In the genomic region with DNA sequence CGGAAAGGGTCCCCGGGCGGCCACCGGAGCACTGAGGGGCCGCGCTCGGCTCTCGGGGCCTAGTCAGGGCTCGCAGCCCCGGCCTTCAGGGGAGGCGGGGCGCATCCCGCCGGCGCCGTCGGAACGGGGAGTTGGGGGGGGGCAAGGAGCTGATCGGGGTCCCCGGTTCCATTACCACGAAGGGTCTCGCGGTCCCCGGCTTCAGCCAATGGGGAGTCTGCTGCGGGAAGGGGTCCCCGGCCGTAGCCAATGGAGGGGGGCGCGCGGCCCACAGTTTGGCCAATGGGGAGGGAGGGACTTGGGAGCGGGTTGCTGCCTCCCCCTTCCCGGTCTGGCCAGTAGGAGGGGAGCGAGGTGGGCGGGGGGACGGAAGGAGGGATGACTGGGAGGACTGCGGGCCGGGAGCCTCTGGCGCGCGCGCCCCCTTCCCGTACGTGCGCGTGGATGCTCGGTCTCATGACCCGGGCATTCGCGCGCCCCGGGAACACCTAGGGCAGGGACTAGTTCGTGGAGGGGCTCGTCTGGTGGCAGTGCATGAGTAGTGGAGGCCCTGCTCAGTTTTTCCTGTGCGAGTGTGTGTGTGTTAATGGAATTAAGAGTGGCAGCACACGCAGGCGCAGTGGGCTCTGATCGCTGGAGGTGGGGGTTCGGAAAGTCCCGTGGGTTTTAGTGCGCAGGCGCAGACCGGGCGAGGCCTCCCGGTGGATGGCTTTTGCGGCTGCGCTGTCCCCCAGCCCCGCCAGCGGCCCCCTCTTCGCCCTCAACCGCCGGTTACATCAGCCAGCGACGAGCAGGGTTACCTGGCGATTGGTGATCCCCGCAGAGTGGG, we compare ENCODE assay signal across 8 cellular contexts. TPM values are rescaled to one million over a fixed set of nuclear protein-coding genes. Genes with fewer than 3 reads are reported as not detected.
DNase-seq lines count a peak whose midpoint lies in the region; ATAC-seq, FAIRE-seq and TF ChIP-seq lines count a peak whose summit lies in the region.

No MANE protein-coding gene starts in this region.

- peak overlapping the region; percentile 92 for H3K4me3 ChIP-seq in fibroblast of mammary gland (ENCODE audit: control insufficient read depth, low read depth, low read length)

- peaks cover 64% of the 10 kb centered on the region for H3K36me3 Mint-ChIP-seq in activated T-helper 2 cell treated with anti-CD3 and anti-CD28 coated beads, Interferon-gamma antibody, Interleukin-2, Interleukin-4, amounts not matched to agents 10 μg/mL and 5 μg/mL and 100 μg/mL, durations not matched to agents 14 hours and 24 hours and 36 hours (ENCODE audit: low read depth)
- H3K36me3 Mint-ChIP-seq in natural killer cell = peaks cover 12% of the 10 kb centered on the region
- H3K36me3 Mint-ChIP-seq in stimulated activated naive B cell treated with anti-CD40 and anti-IgM and Interleukin-4, amounts not matched to agents 10 μg/mL and 1 μg/mL and 100 μg/mL, for 72 hours = peaks cover 39 to 54% of the 10 kb centered on the region in 2 donors

- peak; percentile 23; the same call in 1 of the 2 replicates for TF ChIP-seq POLR2A in H54 (IDR thresholded peaks at IDR 0.05; ENCODE audit: low read depth, low read length)

- TF ChIP-seq CTCF in fibroblast of mammary gland (conservative IDR thresholded peaks at IDR 0.05; ENCODE audit: control insufficient read depth, insufficient read depth, low read depth, low read length) (no peak), natural killer cell (IDR thresholded peaks at IDR 0.05) (no peak)

- peak; percentile 15 for FAIRE-seq in H54 (lab: Jason Lieb, UNC)

- peaks cover 31% of the 10 kb centered on the region for H3K4me1 Mint-ChIP-seq in activated T-helper 2 cell treated with anti-CD3 and anti-CD28 coated beads, Interferon-gamma antibody, Interleukin-2, Interleukin-4, amounts not matched to agents 10 μg/mL and 5 μg/mL and 100 μg/mL, durations not matched to agents 14 hours and 24 hours and 36 hours (ENCODE audit: low read depth)
- peaks cover 33 to 36% of the 10 kb centered on the region in 2 donors for H3K4me1 Mint-ChIP-seq in natural killer cell
- peaks cover 26 to 63% of the 10 kb centered on the region in 2 donors for H3K4me1 Mint-ChIP-seq in stimulated activated naive B cell treated with anti-CD40 and anti-IgM and Interleukin-4, amounts not matched to agents 10 μg/mL and 1 μg/mL and 100 μg/mL, for 72 hours

- no peaks in the 10 kb centered on the region for H3K9me3 Mint-ChIP-seq in activated T-helper 2 cell treated with anti-CD3 and anti-CD28 coated beads, Interferon-gamma antibody, Interleukin-2, Interleukin-4, amounts not matched to agents 10 μg/mL and 5 μg/mL and 100 μg/mL, durations not matched to agents 14 hours and 24 hours and 36 hours
- H3K9me3 Mint-ChIP-seq in natural killer cell = no peaks in the 10 kb centered on the region
- no peaks in the 10 kb centered on the region for H3K9me3 Mint-ChIP-seq in stimulated activated naive B cell treated with anti-CD40 and anti-IgM and Interleukin-4, amounts not matched to agents 10 μg/mL and 1 μg/mL and 100 μg/mL, for 72 hours

- H3K27ac Mint-ChIP-seq in activated T-helper 2 cell treated with anti-CD3 and anti-CD28 coated beads, Interferon-gamma antibody, Interleukin-2, Interleukin-4, amounts not matched to agents 10 μg/mL and 5 μg/mL and 100 μg/mL, durations not matched to agents 14 hours and 24 hours and 36 hours = peak overlapping the region; percentile 100
- H3K27ac Mint-ChIP-seq in natural killer cell = peak overlapping the region; percentile 96 to 99
- H3K27ac Mint-ChIP-seq in stimulated activated naive B cell treated with anti-CD40 and anti-IgM and Interleukin-4, amounts not matched to agents 10 μg/mL and 1 μg/mL and 100 μg/mL, for 72 hours = peak overlapping the region; percentile 99

- H3K27me3 Mint-ChIP-seq in activated T-helper 2 cell treated with anti-CD3 and anti-CD28 coated beads, Interferon-gamma antibody, Interleukin-2, Interleukin-4, amounts not matched to agents 10 μg/mL and 5 μg/mL and 100 μg/mL, durations not matched to agents 14 hours and 24 hours and 36 hours (ENCODE audit: low read depth) = no peaks in the 10 kb centered on the region
- H3K27me3 Mint-ChIP-seq in natural killer cell (ENCODE audit: low read depth in 2 of 2) = no peaks in the 10 kb centered on the region
- H3K27me3 Mint-ChIP-seq in stimulated activated naive B cell treated with anti-CD40 and anti-IgM and Interleukin-4, amounts not matched to agents 10 μg/mL and 1 μg/mL and 100 μg/mL, for 72 hours = no peaks in the 10 kb centered on the region

- peak overlapping the region; percentile 99 for H3K4me3 Mint-ChIP-seq in activated T-helper 2 cell treated with anti-CD3 and anti-CD28 coated beads, Interferon-gamma antibody, Interleukin-2, Interleukin-4, amounts not matched to agents 10 μg/mL and 5 μg/mL and 100 μg/mL, durations not matched to agents 14 hours and 24 hours and 36 hours (ENCODE audit: low read depth)
- H3K4me3 Mint-ChIP-seq in natural killer cell = peak overlapping the region; percentile 94
- peak overlapping the region; percentile 96 to 99 for H3K4me3 Mint-ChIP-seq in stimulated activated naive B cell treated with anti-CD40 and anti-IgM and Interleukin-4, amounts not matched to agents 10 μg/mL and 1 μg/mL and 100 μg/mL, for 72 hours

- peak; percentile 61 to 77 (median 68) for ATAC-seq in natural killer cell
- ATAC-seq in stimulated activated naive B cell treated with anti-CD40 and anti-IgM and Interleukin-4, amounts not matched to agents 10 μg/mL and 1 μg/mL and 100 μg/mL, for 72 hours (replicated peaks) = peak; percentile 72 to 74

- DNase-seq in ELF-1 (ENCODE audit: low read depth, low spot score) (peak; percentile 97), H54 (ENCODE audit: insufficient read length, low spot score) (peak; percentile 94), LoVo (ENCODE audit: low spot score) (peak; percentile 93), RPMI8226 (peak; percentile 97), fibroblast of mammary gland (ENCODE audit: low read depth) (peak; percentile 96), natural killer cell (peak; percentile 94)
- DNase-seq in activated T-helper 2 cell treated with anti-CD3 and anti-CD28 coated beads, Interferon-gamma antibody, Interleukin-2, Interleukin-4, amounts not matched to agents 10 μg/mL and 5 μg/mL and 100 μg/mL, durations not matched to agents 14 hours and 24 hours and 36 hours (ENCODE audit: low spot score) = peak; percentile 93
- DNase-seq in stimulated activated naive B cell treated with anti-CD40 and anti-IgM and Interleukin-4, amounts not matched to agents 10 μg/mL and 1 μg/mL and 100 μg/mL, for 72 hours = peak; percentile 94

- intact Hi-C loops in activated T-helper 2 cell treated with anti-CD3 and anti-CD28 coated beads, Interferon-gamma antibody, Interleukin-2, Interleukin-4, amounts not matched to agents 10 μg/mL and 5 μg/mL and 100 μg/mL, durations not matched to agents 14 hours and 24 hours and 36 hours (cut with micrococcal nuclease) = loop anchor here (1.0 kb wide), 2 partner anchors 22 to 39 kb away; partner anchors contain the start of genes SH2B1 and TUFM
- intact Hi-C loops in natural killer cell (cut with micrococcal nuclease) = loop anchor here (1.0 to 5.0 kb wide), 5 partner anchors 22 to 1828 kb away; partner anchors contain the start of genes PRR14, RABEP2, SH2B1 and TUFM

RNA-seq across cellular contexts. Expression of gene ATXN2L, which starts 1.1 kb away (rescaled TPM):
- 304 and 307 TPM in 2 replicates for total RNA-seq in activated T-helper 2 cell treated with anti-CD3 and anti-CD28 coated beads, Interferon-gamma antibody, Interleukin-2, Interleukin-4, amounts not matched to agents 10 μg/mL and 5 μg/mL and 100 μg/mL, durations not matched to agents 14 hours and 24 hours and 36 hours
- total RNA-seq in natural killer cell = 100 to 1,000 TPM; 350 to 451 (median 416) TPM

RNA-seq across cellular contexts. Expression of gene TUFM, which starts 22.2 kb away (rescaled TPM):
- total RNA-seq in activated T-helper 2 cell treated with anti-CD3 and anti-CD28 coated beads, Interferon-gamma antibody, Interleukin-2, Interleukin-4, amounts not matched to agents 10 μg/mL and 5 μg/mL and 100 μg/mL, durations not matched to agents 14 hours and 24 hours and 36 hours = 202 and 217 TPM in 2 replicates
- 100 to 1,000 TPM; 108 to 128 (median 118) TPM for total RNA-seq in natural killer cell

RNA-seq across cellular contexts. Expression of gene SH2B1, which starts 39.7 kb away (rescaled TPM):
- 46.0 and 57.5 TPM in 2 replicates for total RNA-seq in activated T-helper 2 cell treated with anti-CD3 and anti-CD28 coated beads, Interferon-gamma antibody, Interleukin-2, Interleukin-4, amounts not matched to agents 10 μg/mL and 5 μg/mL and 100 μg/mL, durations not matched to agents 14 hours and 24 hours and 36 hours
- total RNA-seq in natural killer cell = 100 to 1,000 TPM in 1 of 3 donors, 10 to 100 TPM in 2; 85.4 to 110 (median 91.5) TPM

RNA-seq across cellular contexts. Expression of gene ATP2A1, which starts 54.4 kb away (rescaled TPM):
- 1.8 and 3.1 TPM in 2 replicates for total RNA-seq in activated T-helper 2 cell treated with anti-CD3 and anti-CD28 coated beads, Interferon-gamma antibody, Interleukin-2, Interleukin-4, amounts not matched to agents 10 μg/mL and 5 μg/mL and 100 μg/mL, durations not matched to agents 14 hours and 24 hours and 36 hours
- total RNA-seq in natural killer cell = 1 to 10 TPM in 2 of 3 donors, under 1 TPM in 1; 0.75 to 2.5 (median 1.3) TPM

Comparison
In these comparisons a context has a peak if more than half of its experiments do, and no peak if none do; other contexts are left out.
1. Peak in every context shown above with its lines: DNase-seq, ATAC-seq and H3K4me3 ChIP-seq.